In the genomic region with DNA sequence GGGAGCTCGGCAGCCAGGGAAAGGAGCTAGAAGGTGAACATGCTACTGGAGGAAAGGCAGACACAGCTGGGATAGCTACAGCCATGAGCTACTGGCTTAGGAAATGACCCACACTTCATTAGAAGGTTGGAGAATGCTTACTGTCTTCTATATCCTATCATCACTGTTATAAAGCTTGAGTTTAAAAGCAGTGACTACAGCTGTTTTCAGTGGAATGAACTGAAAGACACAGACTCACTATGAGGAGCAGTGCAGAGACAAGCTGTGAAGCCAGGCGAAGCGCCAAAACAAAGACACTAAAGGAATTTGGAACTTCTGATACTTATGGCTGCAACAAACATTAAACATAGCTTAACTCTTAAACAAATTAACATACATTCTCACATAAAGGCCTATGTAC, we compare ENCODE assay signal across 11 cellular contexts. TPM values are rescaled to one million over a fixed set of nuclear protein-coding genes. Genes with fewer than 3 reads are reported as not detected.
DNase-seq lines count a peak whose midpoint lies in the region; ATAC-seq and TF ChIP-seq lines count a peak whose summit lies in the region.
"Not testable (repeated sequence)": the region's sequence is repeated elsewhere in the genome, so short reads cannot be mapped to it uniquely, and the experiment has no call there.
"Had no signal": no experiment of that assay in that cellular context is flagged by ENCODE, and none has a peak within 500 bp of the region (broad histone marks: within the 10 kb centered on the region; RNA-seq: fewer than 3 reads in every experiment).

No MANE protein-coding gene starts in this region.

- not testable (repeated sequence) for TF ChIP-seq CTCF in brain microvascular endothelial cell (IDR thresholded peaks at IDR 0.05; ENCODE audit: low read depth, low read length, missing control alignments); fibroblast of mammary gland (conservative IDR thresholded peaks at IDR 0.05; ENCODE audit: control insufficient read depth, insufficient read depth, low read depth, low read length); sigmoid colon (IDR thresholded peaks at IDR 0.05)

- H3K36me3 ChIP-seq in GM23248 (ENCODE audit: low read depth); brain microvascular endothelial cell (replicated peaks); sigmoid colon: not testable (repeated sequence)

- TF ChIP-seq POLR2A in sigmoid colon (IDR thresholded peaks at IDR 0.05) = not testable (repeated sequence)

- H3K4me1 ChIP-seq in GM23248 (ENCODE audit: insufficient read depth); sigmoid colon: not testable (repeated sequence)

- not testable (repeated sequence) for H3K27me3 ChIP-seq in GM23248 (replicated peaks; ENCODE audit: insufficient read depth); brain microvascular endothelial cell (replicated peaks); sigmoid colon

- not testable (repeated sequence) for H3K4me2 ChIP-seq in GM23248 (ENCODE audit: unreplicated experiment)

- not testable (repeated sequence) for H4K20me1 ChIP-seq in GM23248 (ENCODE audit: insufficient read depth)

- H3K9ac ChIP-seq in GM23248 = not testable (repeated sequence)

- TF ChIP-seq EP300 in sigmoid colon (IDR thresholded peaks at IDR 0.05) = not testable (repeated sequence)

- not testable (repeated sequence) for H3K9me2 ChIP-seq in GM23248 (ENCODE audit: insufficient read depth)

- WGBS in GM23248 (ENCODE audit: low coverage in 1 of 2, low lambda C conversion rate in 2 of 2, missing lambda C conversion rate in 2 of 2), 2 experiments = 34 to 49% methylated on average over 3 of the region's 3 CpGs
- WGBS in sigmoid colon, 2 donors = 12 to 71% methylated on average over 1 of the region's 3 CpGs

- not testable (repeated sequence) for H3F3A ChIP-seq in GM23248 (ENCODE audit: insufficient read depth)

- ATAC-seq in Right ventricle myocardium superior (ENCODE audit: poor library complexity) = not testable (repeated sequence)

- in situ Hi-C loops in GM23248 (cut with MboI); brain microvascular endothelial cell (cut with HindIII; ENCODE audit: low pct_ligation_motif_present, low sequenced_read_pairs): not testable (repeated sequence)

- not testable (repeated sequence) for H3K27ac ChIP-seq in GM23248, brain microvascular endothelial cell, sigmoid colon

- not testable (repeated sequence) for H3K4me3 ChIP-seq in GM23248; brain microvascular endothelial cell (ENCODE audit: low read depth, low read length); fibroblast of mammary gland (ENCODE audit: control insufficient read depth, low read depth, low read length); sigmoid colon

- not testable (repeated sequence) for H3K9me3 ChIP-seq in GM23248 (ENCODE audit: low read depth); sigmoid colon

- H2AFZ ChIP-seq in GM23248 = not testable (repeated sequence)

- DNase-seq in GM23248 = peak; percentile 27
- DNase-seq in brain microvascular endothelial cell = peak; percentile 5
- DNase-seq in fibroblast of mammary gland (ENCODE audit: low read depth) = peak; percentile 4
- peak; percentile 18 for DNase-seq in Right ventricle myocardium superior
- peak; percentile 22 for DNase-seq in left kidney (ENCODE audit: low read depth, low spot score)
- peak; percentile 35 for DNase-seq in sigmoid colon

- intact Hi-C loops in Right ventricle myocardium superior (cut with DNase I); sigmoid colon (cut with DNase I): not testable (repeated sequence)

- H3K79me2 ChIP-seq in GM23248 (ENCODE audit: insufficient read depth) = not testable (repeated sequence)

RNA-seq across cellular contexts. Expression of gene GOLGA8Q, which starts 47.5 kb away (rescaled TPM):
- 0.76 TPM in 1 of 2 replicates, not detected in the other for total RNA-seq in GM23248 (2014; rRNA removed; shearing (Covaris generic))
- 0.49 TPM in 1 of 2 replicates, not detected in the other for polyA plus RNA-seq in GM23248 (2016; fragmentation: Nextera tagmentation; extraction: Ambion mirVana)
- total RNA-seq in Right ventricle myocardium superior = 1.4 TPM
- total RNA-seq in sigmoid colon = 1 to 10 TPM in 2 of 4 donors, not detected in 2; 1.5 to 1.8 TPM
- under 1 TPM in 1 of 3 donors, not detected in 2; 0.50 TPM for polyA plus RNA-seq in sigmoid colon
- total RNA-seq: A172, H4, HepG2 had no signal
- polyA plus RNA-seq: CD4-positive, CD25-positive, alpha-beta regulatory T cell; CD8-positive, alpha-beta memory T cell had no signal
